17 cellular contexts compared by ENCODE assay signal in the genomic region with DNA sequence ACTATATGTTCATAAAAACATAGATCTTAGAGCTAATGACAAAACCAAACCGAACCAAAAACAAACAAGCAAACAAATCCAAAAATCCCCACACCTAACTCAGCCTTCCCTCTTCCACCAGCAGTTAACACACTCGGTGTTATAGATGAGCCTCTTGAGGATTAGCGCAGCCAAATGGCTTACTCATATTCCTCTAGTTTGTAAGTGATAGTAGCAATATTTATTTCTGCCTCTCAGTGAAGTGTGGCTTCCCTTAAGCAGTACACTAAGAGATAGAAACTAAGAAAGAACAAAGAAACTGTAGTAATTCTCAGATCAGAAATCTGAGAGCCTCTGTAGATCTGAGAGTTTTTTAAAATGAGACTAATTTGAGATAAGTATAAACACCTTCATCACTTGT.
"Had no signal": no experiment of that assay in that cellular context is flagged by ENCODE, and none has a peak within 500 bp of the region (broad histone marks: within the 10 kb centered on the region; RNA-seq: fewer than 3 reads in every experiment).

No MANE protein-coding gene starts in this region.

- H3K4me3 ChIP-seq: hepatocyte, left lung, mucosa of descending colon, skin epidermis, transverse colon had no signal

- H3K4me2 ChIP-seq: hepatocyte had no signal

- H3K9me3 Mint-ChIP-seq: activated CD4-positive, alpha-beta T cell treated with anti-CD3 and anti-CD28 coated beads, Interleukin-2, amount 10 ng/mL, durations not matched to agents 7 days and 5 days; naive thymus-derived CD4-positive, alpha-beta T cell had no signal

- H3K4me3 Mint-ChIP-seq: activated CD4-positive, alpha-beta T cell treated with anti-CD3 and anti-CD28 coated beads, Interleukin-2, amount 10 ng/mL, durations not matched to agents 7 days and 5 days; naive thymus-derived CD4-positive, alpha-beta T cell had no signal

- DNase-seq: activated CD4-positive, alpha-beta T cell treated with anti-CD3 and anti-CD28 coated beads, Interleukin-2, amount 10 ng/mL, durations not matched to agents 7 days and 5 days; activated CD8-positive, alpha-beta memory T cell treated with anti-CD3 and anti-CD28 coated beads for 24 hours; activated naive CD4-positive, alpha-beta T cell; kidney; left lung; mucosa of descending colon; naive thymus-derived CD4-positive, alpha-beta T cell; retina; stimulated activated CD4-positive, alpha-beta T cell treated with anti-CD3 and anti-CD28 coated beads, Interleukin-15, amount 100 ng/mL, for 24 hours; stimulated activated CD4-positive, alpha-beta T cell treated with anti-CD3 and anti-CD28 coated beads, Interleukin-4, amount 100 ng/mL, for 1 hour; stimulated activated naive CD4-positive, alpha-beta T cell; substantia nigra; transverse colon had no signal

- H3K27ac ChIP-seq: epithelial cell of prostate, hepatocyte, left lung, neutrophil, skin epidermis, transverse colon had no signal

- H3K27me3 ChIP-seq: hepatocyte, left lung, neutrophil, transverse colon had no signal

- H2AFZ ChIP-seq: hepatocyte had no signal

- H3K36me3 ChIP-seq: left lung, neutrophil, transverse colon had no signal

- ATAC-seq: left lung; mucosa of descending colon; naive thymus-derived CD4-positive, alpha-beta T cell had no signal

- H3K27ac Mint-ChIP-seq: activated CD4-positive, alpha-beta T cell treated with anti-CD3 and anti-CD28 coated beads, Interleukin-2, amount 10 ng/mL, durations not matched to agents 7 days and 5 days; naive thymus-derived CD4-positive, alpha-beta T cell had no signal

- H3K9me3 ChIP-seq: left lung, mucosa of descending colon, neutrophil, transverse colon had no signal

- H3K36me3 Mint-ChIP-seq: naive thymus-derived CD4-positive, alpha-beta T cell had no signal
